8 cellular contexts compared by ENCODE assay signal in the genomic region with DNA sequence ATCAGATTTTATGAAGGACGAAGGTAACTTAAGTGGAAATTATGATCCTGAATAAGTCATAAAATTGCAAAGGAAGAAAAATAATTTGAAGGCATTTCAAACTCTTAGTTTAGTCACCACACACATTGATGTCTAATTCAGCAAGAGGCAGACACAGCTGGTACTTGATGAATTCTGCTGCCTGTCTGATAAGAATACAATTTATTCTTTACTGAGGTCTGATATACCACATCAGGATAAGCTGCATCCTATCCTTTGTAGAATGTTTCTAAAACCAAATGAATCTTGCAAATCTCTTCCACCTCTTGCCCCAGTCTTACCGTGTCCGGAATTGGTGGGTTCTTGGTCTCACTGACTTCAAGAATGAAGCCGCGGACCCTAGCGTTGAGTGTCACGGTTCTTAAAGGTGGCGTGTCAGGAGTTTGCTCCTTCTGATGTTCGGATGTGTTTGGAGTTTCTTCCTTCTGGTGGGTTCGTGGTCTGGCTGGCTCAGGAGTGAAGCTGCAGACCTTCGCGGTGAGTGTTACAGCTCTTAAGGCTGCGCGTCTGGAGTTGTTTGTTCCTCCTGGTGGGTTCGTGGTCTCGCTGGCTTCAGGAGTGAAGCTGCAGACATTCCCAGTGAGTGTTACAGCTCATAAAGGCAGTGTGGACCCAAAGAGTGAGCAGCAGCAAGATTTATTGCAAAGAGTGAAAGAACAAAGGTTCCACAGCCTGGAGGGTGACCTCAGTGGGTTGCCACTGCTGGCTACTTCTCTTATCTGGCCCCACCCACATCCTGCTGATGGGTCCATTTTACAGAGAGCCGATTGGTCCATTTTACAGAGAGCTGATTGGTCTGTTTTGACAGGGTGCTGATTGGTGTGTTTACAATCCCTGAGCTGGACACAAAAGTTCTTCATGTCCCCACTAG. TPM values are rescaled to one million over a fixed set of nuclear protein-coding genes. Genes with fewer than 3 reads are reported as not detected.
DNase-seq lines count a peak whose midpoint lies in the region; ATAC-seq and TF ChIP-seq lines count a peak whose summit lies in the region.
"Not testable (repeated sequence)": the region's sequence is repeated elsewhere in the genome, so short reads cannot be mapped to it uniquely, and the experiment has no call there.

A gene with protein sequence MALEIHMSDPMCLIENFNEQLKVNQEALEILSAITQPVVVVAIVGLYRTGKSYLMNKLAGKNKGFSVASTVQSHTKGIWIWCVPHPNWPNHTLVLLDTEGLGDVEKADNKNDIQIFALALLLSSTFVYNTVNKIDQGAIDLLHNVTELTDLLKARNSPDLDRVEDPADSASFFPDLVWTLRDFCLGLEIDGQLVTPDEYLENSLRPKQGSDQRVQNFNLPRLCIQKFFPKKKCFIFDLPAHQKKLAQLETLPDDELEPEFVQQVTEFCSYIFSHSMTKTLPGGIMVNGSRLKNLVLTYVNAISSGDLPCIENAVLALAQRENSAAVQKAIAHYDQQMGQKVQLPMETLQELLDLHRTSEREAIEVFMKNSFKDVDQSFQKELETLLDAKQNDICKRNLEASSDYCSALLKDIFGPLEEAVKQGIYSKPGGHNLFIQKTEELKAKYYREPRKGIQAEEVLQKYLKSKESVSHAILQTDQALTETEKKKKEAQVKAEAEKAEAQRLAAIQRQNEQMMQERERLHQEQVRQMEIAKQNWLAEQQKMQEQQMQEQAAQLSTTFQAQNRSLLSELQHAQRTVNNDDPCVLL (minus strand): TSS at position 729 of the 910 bp plus-strand sequence. CDS start 3,305 bp downstream, outside the sequence.

- H3K4me1 Mint-ChIP-seq in activated CD8-positive, alpha-beta memory T cell treated with anti-CD3 and anti-CD28 coated beads, Interleukin-2, amount 10 ng/mL, durations not matched to agents 7 days and 5 days, result peaks cover 64% of the 10 kb centered on the region
- H3K4me1 Mint-ChIP-seq in brain, result peaks cover 10% of the 10 kb centered on the region
- H3K4me1 Mint-ChIP-seq in naive thymus-derived CD4-positive, alpha-beta T cell, result peaks cover 39 to 92% (median 81%) of the 10 kb centered on the region in 7 donors
- peaks cover 65% of the 10 kb centered on the region for H3K4me1 Mint-ChIP-seq in stimulated activated effector memory CD8-positive, alpha-beta T cell treated with anti-CD3 and anti-CD28 coated beads, Interleukin-12 subunit alpha, Interleukin-12 subunit beta, amount 100 ng/mL, for 72 hours

- DNase-seq in SK-N-SH, result not testable (repeated sequence)
- peak; percentile 92 for DNase-seq in activated CD8-positive, alpha-beta memory T cell treated with anti-CD3 and anti-CD28 coated beads, Interleukin-2, amount 10 ng/mL, durations not matched to agents 7 days and 5 days
- DNase-seq in naive thymus-derived CD4-positive, alpha-beta T cell, result peak; percentile 26 to 75 (median 64)
- DNase-seq in stimulated activated effector memory CD8-positive, alpha-beta T cell treated with anti-CD3 and anti-CD28 coated beads, Interleukin-12 subunit alpha, Interleukin-12 subunit beta, amount 100 ng/mL, for 72 hours (ENCODE audit: low spot score in 2 of 2), result peak in 1 of 2 donors; percentile 84

- not testable (repeated sequence) for TF ChIP-seq EP300 in SK-N-SH (IDR thresholded peaks at IDR 0.05; ENCODE audit: borderline replicate concordance in 1 of 2, low read depth in 1 of 2, low read length in 1 of 2)

- peak within 1 kb of the TSS; percentile 98 for H3K4me3 Mint-ChIP-seq in activated CD8-positive, alpha-beta memory T cell treated with anti-CD3 and anti-CD28 coated beads, Interleukin-2, amount 10 ng/mL, durations not matched to agents 7 days and 5 days
- H3K4me3 Mint-ChIP-seq in brain, result peak within 1 kb of the TSS in 2 of 5 experiments; percentile 8 to 19
- H3K4me3 Mint-ChIP-seq in naive thymus-derived CD4-positive, alpha-beta T cell, result peak within 1 kb of the TSS; percentile 86 to 100 (median 94)
- peak within 1 kb of the TSS; percentile 96 for H3K4me3 Mint-ChIP-seq in stimulated activated effector memory CD8-positive, alpha-beta T cell treated with anti-CD3 and anti-CD28 coated beads, Interleukin-12 subunit alpha, Interleukin-12 subunit beta, amount 100 ng/mL, for 72 hours

- WGBS in SK-N-SH (ENCODE audit: low lambda C conversion rate), result 82% methylated on average over 16 of the region's 17 CpGs

- H3K27me3 Mint-ChIP-seq in activated CD8-positive, alpha-beta memory T cell treated with anti-CD3 and anti-CD28 coated beads, Interleukin-2, amount 10 ng/mL, durations not matched to agents 7 days and 5 days; brain; naive thymus-derived CD4-positive, alpha-beta T cell: not testable (repeated sequence)

- not testable (repeated sequence) for H3K4me3 ChIP-seq in SK-N-SH (ENCODE audit: low read depth in 2 of 2, low read length in 1 of 2)
- H3K4me3 ChIP-seq in naive thymus-derived CD4-positive, alpha-beta T cell (ENCODE audit: low read length), result peak within 1 kb of the TSS; percentile 79

- intact Hi-C loops in naive thymus-derived CD4-positive, alpha-beta T cell (cut with micrococcal nuclease), result loop anchor here (1.0 to 10.0 kb wide), 9 partner anchors 14 to 588 kb away; a partner anchor contains a TSS

- not testable (repeated sequence) for H4K20me1 ChIP-seq in SK-N-SH (ENCODE audit: insufficient read depth)

- H3K79me2 ChIP-seq in SK-N-SH (ENCODE audit: insufficient read depth), result not testable (repeated sequence)

- POLR2A ChIA-PET in SK-N-SH (lab: Yijun Ruan, JAX), result not testable (repeated sequence)
- POLR2A ChIA-PET in naive thymus-derived CD4-positive, alpha-beta T cell (lab: Charles Lee), result interaction anchor here (0.7 to 5.3 kb wide), 13 partner anchors 12 to 288 kb away, joined by 3 to 42 read pairs (median 6); a partner anchor contains a TSS

- H3K4me1 ChIP-seq in SK-N-SH (ENCODE audit: control insufficient read depth in 1 of 2, insufficient read depth in 2 of 2, low read depth in 1 of 2, low read length in 1 of 2), result not testable (repeated sequence)
- peaks cover 44 to 48% of the 10 kb centered on the region in 2 donors for H3K4me1 ChIP-seq in naive thymus-derived CD4-positive, alpha-beta T cell (ENCODE audit: control insufficient read depth in 2 of 2, insufficient read depth in 2 of 2, low read length in 2 of 2)

- not testable (repeated sequence) for H3K27me3 ChIP-seq in SK-N-SH (ENCODE audit: insufficient read depth); naive thymus-derived CD4-positive, alpha-beta T cell (ENCODE audit: control insufficient read depth in 2 of 2, insufficient read depth in 2 of 2, low read length in 2 of 2)

- TF ChIP-seq RAD21 in SK-N-SH (IDR thresholded peaks at IDR 0.05; ENCODE audit: low read length), result not testable (repeated sequence)

- H3K27ac ChIP-seq in SK-N-SH (ENCODE audit: low read depth in 2 of 2, low read length in 1 of 2), result peak within 1 kb of the TSS in 1 of 2 experiments; percentile 25; a peak in 2 of 4 replicates
- H3K27ac ChIP-seq in naive thymus-derived CD4-positive, alpha-beta T cell (ENCODE audit: low read depth, low read length), result peak within 1 kb of the TSS; percentile 62

- H3K4me2 ChIP-seq in SK-N-SH, result 0 out of 2 replicates have a peak within 1 kb of the TSS, but pooled peaks have one; percentile 0

- peak within 1 kb of the TSS; percentile 95 for H3K27ac Mint-ChIP-seq in activated CD8-positive, alpha-beta memory T cell treated with anti-CD3 and anti-CD28 coated beads, Interleukin-2, amount 10 ng/mL, durations not matched to agents 7 days and 5 days
- H3K27ac Mint-ChIP-seq in brain, result peak within 1 kb of the TSS in 3 of 5 experiments; percentile 1 to 76 (median 67)
- H3K27ac Mint-ChIP-seq in naive thymus-derived CD4-positive, alpha-beta T cell, result peak within 1 kb of the TSS; percentile 88 to 100 (median 97)
- H3K27ac Mint-ChIP-seq in stimulated activated effector memory CD8-positive, alpha-beta T cell treated with anti-CD3 and anti-CD28 coated beads, Interleukin-12 subunit alpha, Interleukin-12 subunit beta, amount 100 ng/mL, for 72 hours, result peak within 1 kb of the TSS; percentile 97

- H3K9ac ChIP-seq in SK-N-SH, result not testable (repeated sequence)

- H3K9me2 ChIP-seq in SK-N-SH, result not testable (repeated sequence)

- not testable (repeated sequence) for H3F3A ChIP-seq in SK-N-SH (replicated peaks; ENCODE audit: insufficient read depth)

- TF ChIP-seq CTCF in SK-N-SH (IDR thresholded peaks at IDR 0.05); brain (conservative IDR thresholded peaks at IDR 0.05): not testable (repeated sequence)

- CTCF ChIA-PET in SK-N-SH (lab: Yijun Ruan, JAX), result not testable (repeated sequence)
- CTCF ChIA-PET in activated CD8-positive, alpha-beta memory T cell treated with anti-CD3 and anti-CD28 coated beads, Interleukin-2, amount 10 ng/mL, durations not matched to agents 7 days and 5 days (lab: Charles Lee), result interaction anchor here (0.8 to 8.9 kb wide), 13 partner anchors 9 to 287 kb away, joined by 3 to 97 read pairs (median 3); a partner anchor contains a TSS
- CTCF ChIA-PET in naive thymus-derived CD4-positive, alpha-beta T cell (lab: Charles Lee), result interaction anchor here (0.8 to 5.7 kb wide), 7 partner anchors 14 to 273 kb away, joined by 3 to 38 read pairs (median 7); a partner anchor contains a TSS

- not testable (repeated sequence) for H3K36me3 ChIP-seq in SK-N-SH (replicated peaks in 1 of 2; ENCODE audit: control insufficient read depth in 1 of 2, insufficient read depth in 2 of 2, low read length in 1 of 2)
- peaks cover 0 to 20% (median 14%) of the 10 kb centered on the region in 3 experiments for H3K36me3 ChIP-seq in naive thymus-derived CD4-positive, alpha-beta T cell (ENCODE audit: control insufficient read depth in 2 of 3, insufficient read depth in 3 of 3, low read length in 3 of 3)

- not testable (repeated sequence) for H3K9me3 ChIP-seq in SK-N-SH; naive thymus-derived CD4-positive, alpha-beta T cell (ENCODE audit: control insufficient read depth in 2 of 3, low read length in 3 of 3)

- peak within 1 kb of the TSS; percentile 19; the same call in 1 of the 2 replicates for H2AFZ ChIP-seq in SK-N-SH (ENCODE audit: low read depth)

- peaks cover 54% of the 10 kb centered on the region for H3K36me3 Mint-ChIP-seq in activated CD8-positive, alpha-beta memory T cell treated with anti-CD3 and anti-CD28 coated beads, Interleukin-2, amount 10 ng/mL, durations not matched to agents 7 days and 5 days
- H3K36me3 Mint-ChIP-seq in brain, result not testable (repeated sequence)
- H3K36me3 Mint-ChIP-seq in naive thymus-derived CD4-positive, alpha-beta T cell, result peaks cover 9 to 69% (median 19%) of the 10 kb centered on the region in 5 donors
- H3K36me3 Mint-ChIP-seq in stimulated activated effector memory CD8-positive, alpha-beta T cell treated with anti-CD3 and anti-CD28 coated beads, Interleukin-12 subunit alpha, Interleukin-12 subunit beta, amount 100 ng/mL, for 72 hours, result peaks cover 64% of the 10 kb centered on the region

- H3K9me3 Mint-ChIP-seq in activated CD8-positive, alpha-beta memory T cell treated with anti-CD3 and anti-CD28 coated beads, Interleukin-2, amount 10 ng/mL, durations not matched to agents 7 days and 5 days (ENCODE audit: low read depth); brain; naive thymus-derived CD4-positive, alpha-beta T cell; stimulated activated effector memory CD8-positive, alpha-beta T cell treated with anti-CD3 and anti-CD28 coated beads, Interleukin-12 subunit alpha, Interleukin-12 subunit beta, amount 100 ng/mL, for 72 hours: not testable (repeated sequence)

- ATAC-seq in GM18508 (IDR thresholded peaks at IDR 0.05; ENCODE audit: insufficient read depth, unreplicated experiment), result peak; percentile 74
- peak; percentile 78 for ATAC-seq in GM21576 (IDR thresholded peaks at IDR 0.05; ENCODE audit: unreplicated experiment)
- peak; percentile 92 for ATAC-seq in HG03175 (IDR thresholded peaks at IDR 0.05; ENCODE audit: unreplicated experiment)
- peak; percentile 81 for ATAC-seq in activated CD8-positive, alpha-beta memory T cell treated with anti-CD3 and anti-CD28 coated beads, Interleukin-2, amount 10 ng/mL, durations not matched to agents 7 days and 5 days
- peak; percentile 81 for ATAC-seq in naive thymus-derived CD4-positive, alpha-beta T cell
- peak; percentile 83 for ATAC-seq in stimulated activated effector memory CD8-positive, alpha-beta T cell treated with anti-CD3 and anti-CD28 coated beads, Interleukin-12 subunit alpha, Interleukin-12 subunit beta, amount 100 ng/mL, for 72 hours

RNA-seq across cellular contexts. Expression of the gene that starts here (rescaled TPM):
- polyA plus RNA-seq in SK-N-SH (2012; rRNA removed) (0.08 TPM in 2 replicates), brain (ENCODE audit: insufficient read depth, low read depth, low replicate concordance) (0.17 TPM)
- 0.10 TPM in 2 replicates for polyA plus RNA-seq in SK-N-SH (2012; cell fraction: cytosol; rRNA removed)
- 0.08 and 0.18 TPM in 2 replicates for polyA plus RNA-seq in SK-N-SH (2012; cell fraction: nucleus; rRNA removed)
- total RNA-seq in activated CD8-positive, alpha-beta memory T cell treated with anti-CD3 and anti-CD28 coated beads, Interleukin-2, amount 10 ng/mL, durations not matched to agents 7 days and 5 days, result 100 to 1,000 TPM; 279 to 362 TPM
- 100 to 1,000 TPM in 2 of 5 experiments, 10 to 100 TPM in 3; 31.8 to 784 (median 53.6) TPM for total RNA-seq in naive thymus-derived CD4-positive, alpha-beta T cell
- polyA plus RNA-seq in naive thymus-derived CD4-positive, alpha-beta T cell, result 10 to 100 TPM; 30.0 to 42.1 TPM

Comparison
In these comparisons a context has a peak if more than half of its experiments do, and no peak if none do; other contexts are left out.
1. RNA of the gene that starts here (polyA plus RNA-seq): 30.0 to 42.1 TPM in naive thymus-derived CD4-positive, alpha-beta T cell; 0.17 TPM in brain (single experiment) and 0.08 to 0.18 TPM in SK-N-SH; every median in the first group is over 10 times any median in the second.
2. Peak in every context shown above with its lines, with median percentiles within 50 percentile points of each other: ATAC-seq and H3K27ac Mint-ChIP-seq.